Comparison of ENCODE assay signal across 29 cellular contexts in the genomic region with DNA sequence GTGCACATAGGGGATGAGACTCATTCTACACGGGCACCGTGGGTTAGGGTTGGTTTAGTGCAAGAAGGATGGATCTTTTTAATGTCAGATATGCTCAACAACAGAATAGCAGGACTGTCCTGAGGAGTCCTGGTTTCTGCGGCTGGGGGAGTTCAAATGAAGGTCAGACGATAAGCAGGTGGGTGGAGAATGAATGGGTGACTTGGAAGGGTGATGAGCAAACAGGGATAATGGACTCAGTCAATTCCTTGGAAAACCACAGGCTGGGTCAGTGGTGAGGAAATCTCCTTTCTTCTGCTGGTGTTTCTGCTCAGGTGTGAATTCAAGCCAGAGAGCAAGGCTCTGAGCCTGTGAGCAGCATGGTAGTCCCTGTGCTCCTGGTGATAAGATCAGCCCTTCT. TPM values are rescaled to one million over a fixed set of nuclear protein-coding genes. Genes with fewer than 3 reads are reported as not detected.
A peak's percentile ranks its signal among the peaks of the same experiment; 100 is the strongest.
DNase-seq lines count a peak whose midpoint lies in the region; ATAC-seq and TF ChIP-seq lines count a peak whose summit lies in the region.
"Had no signal": no experiment of that assay in that cellular context is flagged by ENCODE, and none has a peak within 500 bp of the region (broad histone marks: within the 10 kb centered on the region; RNA-seq: fewer than 3 reads in every experiment).

No MANE protein-coding gene starts in this region.

- H4K20me1 ChIP-seq in PC-3 (ENCODE audit: low read length) = no peaks in the 10 kb centered on the region

- intact Hi-C loops in PC-3 (cut with micrococcal nuclease) (no loop called here), adrenal gland (cut with DNase I) (no loop called here)

- no peak for TF ChIP-seq POLR2A in adrenal gland (IDR thresholded peaks at IDR 0.05)

- H3K4me1 Mint-ChIP-seq in neural crest cell = peaks cover 34% of the 10 kb centered on the region

- no peak overlapping the region for H3K9ac ChIP-seq in PC-3 (ENCODE audit: low read length)
- H3K9ac ChIP-seq: parathyroid adenoma had no signal

- H3K4me3 ChIP-seq in PC-3 (ENCODE audit: low read length) = no peak overlapping the region
- no peak overlapping the region for H3K4me3 ChIP-seq in astrocyte of the spinal cord (ENCODE audit: low read depth, low read length)
- no peak overlapping the region for H3K4me3 ChIP-seq in adrenal gland
- H3K4me3 ChIP-seq: right lobe of liver, tibial nerve had no signal

- H3K27me3 Mint-ChIP-seq in neural crest cell (ENCODE audit: low read depth) = no peaks in the 10 kb centered on the region
- H3K27me3 Mint-ChIP-seq: activated CD8-positive, alpha-beta T cell treated with anti-CD3 and anti-CD28 coated beads for 36 hours had no signal

- H3K9me3 ChIP-seq in PC-3 (ENCODE audit: low read length) = no peaks in the 10 kb centered on the region
- no peaks in the 10 kb centered on the region for H3K9me3 ChIP-seq in adrenal gland (replicated peaks in 1 of 3)
- H3K9me3 ChIP-seq: right lobe of liver, tibial nerve had no signal

- H3K4me1 ChIP-seq in PC-3 (ENCODE audit: insufficient read depth, low read length) (peaks cover 9% of the 10 kb centered on the region), adrenal gland (replicated peaks in 1 of 2) (no peaks in the 10 kb centered on the region)
- H3K4me1 ChIP-seq: right lobe of liver had no signal

- H3K27ac ChIP-seq in PC-3 (ENCODE audit: low read length) = peak overlapping the region; percentile 38; the same call in 1 of the 2 replicates
- no peak overlapping the region for H3K27ac ChIP-seq in adrenal gland
- H3K27ac ChIP-seq: parathyroid adenoma, right lobe of liver, tibial nerve had no signal

- no peaks in the 10 kb centered on the region for H3K27me3 ChIP-seq in PC-3 (ENCODE audit: low read length)
- no peaks in the 10 kb centered on the region for H3K27me3 ChIP-seq in adrenal gland
- H3K27me3 ChIP-seq: right lobe of liver, tibial nerve had no signal

- CTCF ChIA-PET in PC-3 (lab: Charles Lee) = no interaction called here

- no peak overlapping the region for H2AFZ ChIP-seq in PC-3 (ENCODE audit: low read length)
- H2AFZ ChIP-seq: parathyroid adenoma had no signal

- H3K4me2 ChIP-seq in PC-3 (ENCODE audit: low read length) = no peak overlapping the region

- H3K4me3 Mint-ChIP-seq in neural crest cell = no peak overlapping the region
- H3K4me3 Mint-ChIP-seq: activated CD8-positive, alpha-beta T cell treated with anti-CD3 and anti-CD28 coated beads for 36 hours; CD14-positive monocyte; nephron progenitor cell had no signal

- TF ChIP-seq CTCF in PC-3 (conservative IDR thresholded peaks at IDR 0.05; ENCODE audit: low read depth, low read length) = no peak
- no peak for TF ChIP-seq CTCF in astrocyte of the spinal cord (IDR thresholded peaks at IDR 0.05; ENCODE audit: low read depth, low read length)
- no peak for TF ChIP-seq CTCF in neural crest cell (conservative IDR thresholded peaks at IDR 0.05)
- TF ChIP-seq CTCF in adrenal gland (IDR thresholded peaks at IDR 0.05) = no peak

- H3K27ac Mint-ChIP-seq in neural crest cell (ENCODE audit: unreplicated experiment) = peak overlapping the region; percentile 65
- H3K27ac Mint-ChIP-seq: activated CD8-positive, alpha-beta T cell treated with anti-CD3 and anti-CD28 coated beads for 36 hours; CD14-positive monocyte; nephron progenitor cell had no signal

- H3F3A ChIP-seq in PC-3 (ENCODE audit: low read length, unreplicated experiment) = no peaks in the 10 kb centered on the region

- ATAC-seq in PC-3 (no peak), GM19023 (IDR thresholded peaks at IDR 0.05; ENCODE audit: unreplicated experiment) (no peak)
- ATAC-seq: activated CD8-positive, alpha-beta T cell treated with anti-CD3 and anti-CD28 coated beads for 36 hours; esophagus mucosa; left ventricle myocardium superior; right lobe of liver had no signal

- DNase-seq in EL (peak; percentile 25), PC-3 (no peak), astrocyte of the spinal cord (ENCODE audit: low read depth, low spot score) (peak; percentile 24), neural crest cell (ENCODE audit: low read depth, low spot score) (no peak), adrenal gland (no peak), NCI-H1105 (lab: John Stamatoyannopoulos, UW) (no peak), NCI-H146 treated with DMSO at 0.1 percent for 48 hours (lab: John Stamatoyannopoulos, UW; ENCODE audit: unreplicated experiment) (no peak)
- DNase-seq: activated CD4-positive, CD25-positive, alpha-beta regulatory T cell treated with anti-CD3 and anti-CD28 coated beads, Interleukin-2, amount 50 U/mL, for 72 hours; activated CD8-positive, alpha-beta T cell treated with anti-CD3 and anti-CD28 coated beads for 36 hours; activated gamma-delta T cell; activated T-cell treated with anti-CD3 and anti-CD28 coated beads for 4 hours; effector CD8-positive, alpha-beta T cell; hippocampal formation; Karpas-422; left ventricle myocardium superior; midbrain; NCI-H1048; NCI-H1930; NCI-H345; nephron progenitor cell; OCI-M1; right lobe of liver; SIG-M5; T-helper 1 cell had no signal

- in situ Hi-C loops in astrocyte of the spinal cord (cut with HindIII; ENCODE audit: low sequenced_read_pairs) = no loop called here

- POLR2A ChIA-PET in PC-3 (lab: Charles Lee; ENCODE audit: unreplicated experiment) = no interaction called here

- H3K36me3 ChIP-seq in PC-3 (ENCODE audit: low read depth, low read length) (no peaks in the 10 kb centered on the region), adrenal gland (replicated peaks in 1 of 2) (no peaks in the 10 kb centered on the region)
- H3K36me3 ChIP-seq: right lobe of liver had no signal

- WGBS in adrenal gland, 4 donors = 79 to 89% (median 88%) methylated on average over 4 of the region's 4 CpGs

- H3K9me3 Mint-ChIP-seq in neural crest cell = peaks cover 2% of the 10 kb centered on the region
- H3K9me3 Mint-ChIP-seq: activated CD8-positive, alpha-beta T cell treated with anti-CD3 and anti-CD28 coated beads for 36 hours; nephron progenitor cell had no signal

- no peaks in the 10 kb centered on the region for H3K79me2 ChIP-seq in PC-3 (ENCODE audit: low read length)
- H3K79me2 ChIP-seq: parathyroid adenoma had no signal

- no TSS peak for BruUV-seq in PC-3 (replicated peaks; lab: Mats Ljungman, UMichigan)

- no peaks in the 10 kb centered on the region for H3K9me2 ChIP-seq in PC-3 (replicated peaks; ENCODE audit: low read length)

- H3K36me3 Mint-ChIP-seq in neural crest cell (ENCODE audit: low read depth) = peaks cover 9% of the 10 kb centered on the region
- H3K36me3 Mint-ChIP-seq: CD14-positive monocyte had no signal

RNA-seq across cellular contexts. Expression of a gene that starts 59.9 kb away (rescaled TPM):
- 21.1 and 21.2 TPM in 2 replicates for total RNA-seq in PC-3 (2014; rRNA removed)
- 30.7 and 31.9 TPM in 2 replicates for total RNA-seq in neural crest cell
- 10 to 100 TPM; 13.2 to 50.3 (median 25.6) TPM for total RNA-seq in adrenal gland
- polyA plus RNA-seq in adrenal gland = 10 to 100 TPM; 17.1 to 56.1 (median 21.2) TPM

Comparison
In these comparisons a context has a peak if more than half of its experiments do, and no peak if none do; other contexts are left out.
1. DNase-seq: peak in EL (single experiment) and astrocyte of the spinal cord (single experiment); none in PC-3 (single experiment), neural crest cell (single experiment), adrenal gland (0 of 7), NCI-H1105 (single experiment) and NCI-H146 treated with DMSO at 0.1 percent for 48 hours (single experiment).